In the genomic region with DNA sequence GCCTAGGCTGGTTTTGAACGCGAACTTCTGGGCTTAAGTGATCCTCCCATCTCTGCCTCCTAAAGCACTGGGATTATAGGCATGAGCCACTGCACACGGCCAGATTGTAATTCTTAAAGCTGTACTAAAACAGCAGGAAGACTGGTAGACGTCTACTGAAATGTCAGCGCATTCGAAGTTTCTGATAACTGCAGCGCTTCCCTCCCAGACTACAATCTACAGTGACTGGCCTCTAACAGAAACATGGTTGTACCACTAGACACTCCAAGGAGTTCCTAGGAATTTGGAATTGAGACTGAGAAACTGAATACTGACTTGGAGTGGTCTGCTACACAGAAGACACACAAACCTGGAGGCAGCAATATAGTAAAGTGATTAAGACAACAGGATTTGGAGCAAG, we compare ENCODE assay signal across 1 cellular context.
TF ChIP-seq lines count a peak whose summit lies in the region.

No MANE protein-coding gene starts in this region.

TF ChIP-seq in A549, 52 proteins besides CTCF, POLR2A, EP300 and RAD21 (continued from another document):
- TF ChIP-seq HOXB5 (CRISPR knock-in tag; IDR thresholded peaks at IDR 0.05) (no peak), CHD4 (IDR thresholded peaks at IDR 0.05; ENCODE audit: borderline replicate concordance) (no peak), CHD2 (IDR thresholded peaks at IDR 0.05; ENCODE audit: low read length, partially characterized antibody) (no peak)
- TF ChIP-seq, protein P1, sequence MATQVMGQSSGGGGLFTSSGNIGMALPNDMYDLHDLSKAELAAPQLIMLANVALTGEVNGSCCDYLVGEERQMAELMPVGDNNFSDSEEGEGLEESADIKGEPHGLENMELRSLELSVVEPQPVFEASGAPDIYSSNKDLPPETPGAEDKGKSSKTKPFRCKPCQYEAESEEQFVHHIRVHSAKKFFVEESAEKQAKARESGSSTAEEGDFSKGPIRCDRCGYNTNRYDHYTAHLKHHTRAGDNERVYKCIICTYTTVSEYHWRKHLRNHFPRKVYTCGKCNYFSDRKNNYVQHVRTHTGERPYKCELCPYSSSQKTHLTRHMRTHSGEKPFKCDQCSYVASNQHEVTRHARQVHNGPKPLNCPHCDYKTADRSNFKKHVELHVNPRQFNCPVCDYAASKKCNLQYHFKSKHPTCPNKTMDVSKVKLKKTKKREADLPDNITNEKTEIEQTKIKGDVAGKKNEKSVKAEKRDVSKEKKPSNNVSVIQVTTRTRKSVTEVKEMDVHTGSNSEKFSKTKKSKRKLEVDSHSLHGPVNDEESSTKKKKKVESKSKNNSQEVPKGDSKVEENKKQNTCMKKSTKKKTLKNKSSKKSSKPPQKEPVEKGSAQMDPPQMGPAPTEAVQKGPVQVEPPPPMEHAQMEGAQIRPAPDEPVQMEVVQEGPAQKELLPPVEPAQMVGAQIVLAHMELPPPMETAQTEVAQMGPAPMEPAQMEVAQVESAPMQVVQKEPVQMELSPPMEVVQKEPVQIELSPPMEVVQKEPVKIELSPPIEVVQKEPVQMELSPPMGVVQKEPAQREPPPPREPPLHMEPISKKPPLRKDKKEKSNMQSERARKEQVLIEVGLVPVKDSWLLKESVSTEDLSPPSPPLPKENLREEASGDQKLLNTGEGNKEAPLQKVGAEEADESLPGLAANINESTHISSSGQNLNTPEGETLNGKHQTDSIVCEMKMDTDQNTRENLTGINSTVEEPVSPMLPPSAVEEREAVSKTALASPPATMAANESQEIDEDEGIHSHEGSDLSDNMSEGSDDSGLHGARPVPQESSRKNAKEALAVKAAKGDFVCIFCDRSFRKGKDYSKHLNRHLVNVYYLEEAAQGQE (IDR thresholded peaks at IDR 0.05) = no peak
